ENCODE assay signal across 1 cellular context in the genomic region with DNA sequence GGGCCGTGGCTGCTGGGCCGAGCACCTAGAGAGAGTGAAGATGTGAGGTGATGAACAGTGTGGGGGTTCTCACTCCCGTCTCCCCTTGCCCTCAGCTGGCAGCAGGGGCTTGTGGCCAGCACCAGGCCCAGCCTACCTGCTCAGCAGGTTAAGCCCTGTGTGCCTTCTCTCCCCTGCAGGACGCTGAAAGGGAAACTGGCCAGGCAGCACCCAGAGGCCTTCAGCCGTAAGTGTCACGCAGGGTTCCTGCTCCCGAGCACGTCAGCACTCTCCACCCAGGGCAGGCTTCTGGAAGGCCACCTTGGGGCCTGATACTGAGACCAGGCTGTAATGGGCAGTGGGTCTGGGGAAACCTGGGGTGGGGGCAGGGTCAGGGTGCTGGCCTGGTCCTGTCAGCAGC.
TF ChIP-seq lines count a peak whose summit lies in the region.

No MANE protein-coding gene starts in this region.

TF ChIP-seq in HepG2, 621 proteins besides CTCF, POLR2A, EP300 and RAD21:
- TF ChIP-seq ZSCAN20 (CRISPR knock-in tag; IDR thresholded peaks at IDR 0.05; ENCODE audit: borderline replicate concordance) = no peak
- no peak for TF ChIP-seq ZNF547 (CRISPR knock-in tag; IDR thresholded peaks at IDR 0.05)
- peak; percentile 24 for TF ChIP-seq AGO2 (optimal IDR thresholded peaks at IDR 0.05; ENCODE audit: low read depth, low read length)
- TF ChIP-seq, protein P1, sequence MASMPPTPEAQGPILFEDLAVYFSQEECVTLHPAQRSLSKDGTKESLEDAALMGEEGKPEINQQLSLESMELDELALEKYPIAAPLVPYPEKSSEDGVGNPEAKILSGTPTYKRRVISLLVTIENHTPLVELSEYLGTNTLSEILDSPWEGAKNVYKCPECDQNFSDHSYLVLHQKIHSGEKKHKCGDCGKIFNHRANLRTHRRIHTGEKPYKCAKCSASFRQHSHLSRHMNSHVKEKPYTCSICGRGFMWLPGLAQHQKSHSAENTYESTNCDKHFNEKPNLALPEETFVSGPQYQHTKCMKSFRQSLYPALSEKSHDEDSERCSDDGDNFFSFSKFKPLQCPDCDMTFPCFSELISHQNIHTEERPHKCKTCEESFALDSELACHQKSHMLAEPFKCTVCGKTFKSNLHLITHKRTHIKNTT (CRISPR knock-in tag; IDR thresholded peaks at IDR 0.05) = no peak
- no peak for TF ChIP-seq KLF12 (CRISPR knock-in tag; IDR thresholded peaks at IDR 0.05; ENCODE audit: borderline replicate concordance)
